In genomic region chr19:3357731-3358391, GRCh38 we compare ENCODE assay signal across 9 cellular contexts. TPM values are rescaled to one million over a fixed set of nuclear protein-coding genes. Genes with fewer than 3 reads are reported as not detected.
DNase-seq lines count a peak whose midpoint lies in the region; ATAC-seq, FAIRE-seq and TF ChIP-seq lines count a peak whose summit lies in the region.
"Had no signal": no experiment of that assay in that cellular context is flagged by ENCODE, and none has a peak within 500 bp of the region (broad histone marks: within the 10 kb centered on the region; RNA-seq: fewer than 3 reads in every experiment).

No MANE protein-coding gene starts in this region.

- H3K4me2 ChIP-seq in SK-N-SH: peak overlapping the region; percentile 99

- no peak for TF ChIP-seq RAD21 in SK-N-SH (IDR thresholded peaks at IDR 0.05; ENCODE audit: low read length)

- H3K9me3 ChIP-seq in SK-N-SH (no peaks in the 10 kb centered on the region), kidney (ENCODE audit: control insufficient read depth in 1 of 2, low read length in 2 of 2) (peaks cover 0 to 4% of the 10 kb centered on the region in 2 donors), subcutaneous abdominal adipose tissue (ENCODE audit: control insufficient read depth in 5 of 5, low read length in 5 of 5) (peaks cover 0 to 3% (median 0%) of the 10 kb centered on the region in 5 donors)

- peaks cover 6% of the 10 kb centered on the region for H3K27me3 Mint-ChIP-seq in activated T-cell treated with anti-CD3 and anti-CD28 coated beads, Interleukin-2, amount 50 U/mL, for 72 hours (ENCODE audit: low read depth)

- POLR2A ChIA-PET in SK-N-SH (lab: Yijun Ruan, JAX): interaction anchor here (1.3 kb wide), 1 partner anchor 30 kb away, joined by 3 read pairs; no protein-coding TSS in a partner anchor

- H4K20me1 ChIP-seq in SK-N-SH (ENCODE audit: insufficient read depth): peaks cover 7% of the 10 kb centered on the region; the same call in 1 of the 2 replicates

- no peak overlapping the region for H3K27ac Mint-ChIP-seq in activated T-cell treated with anti-CD3 and anti-CD28 coated beads, Interleukin-2, amount 50 U/mL, for 72 hours

- no peak overlapping the region for H3K9ac ChIP-seq in SK-N-SH
- peak overlapping the region; percentile 24 to 55 for H3K9ac ChIP-seq in kidney (ENCODE audit: low read length in 2 of 2)
- H3K9ac ChIP-seq in subcutaneous abdominal adipose tissue (ENCODE audit: low read length in 5 of 5): peak overlapping the region in 1 of 5 donors; percentile 13

- H3K9me2 ChIP-seq in SK-N-SH: no peaks in the 10 kb centered on the region

- no peaks in the 10 kb centered on the region for H3K36me3 ChIP-seq in SK-N-SH (replicated peaks in 1 of 2; ENCODE audit: control insufficient read depth in 1 of 2, insufficient read depth in 2 of 2, low read length in 1 of 2)
- no peaks in the 10 kb centered on the region for H3K36me3 ChIP-seq in kidney (ENCODE audit: control insufficient read depth in 1 of 2, insufficient read depth in 2 of 2, low read length in 2 of 2)
- H3K36me3 ChIP-seq in subcutaneous abdominal adipose tissue (ENCODE audit: control insufficient read depth in 5 of 5, insufficient read depth in 5 of 5, low read length in 5 of 5): no peaks in the 10 kb centered on the region

- no peak overlapping the region for H2AFZ ChIP-seq in SK-N-SH (ENCODE audit: low read depth)

- peaks cover 0 to 22% of the 10 kb centered on the region in 2 experiments; a peak in 1 of 4 replicates for H3K4me1 ChIP-seq in SK-N-SH (ENCODE audit: control insufficient read depth in 1 of 2, insufficient read depth in 2 of 2, low read depth in 1 of 2, low read length in 1 of 2)
- H3K4me1 ChIP-seq in kidney (ENCODE audit: control insufficient read depth in 1 of 2, insufficient read depth in 1 of 2, low read depth in 1 of 2, low read length in 2 of 2): peaks cover 9 to 13% of the 10 kb centered on the region in 2 donors
- H3K4me1 ChIP-seq in subcutaneous abdominal adipose tissue (ENCODE audit: control insufficient read depth in 5 of 5, insufficient read depth in 5 of 5, low read length in 5 of 5): peaks cover 5 to 46% (median 37%) of the 10 kb centered on the region in 5 donors

- H3K36me3 Mint-ChIP-seq in activated T-cell treated with anti-CD3 and anti-CD28 coated beads, Interleukin-2, amount 50 U/mL, for 72 hours (ENCODE audit: insufficient read depth in 2 of 2): no peaks in the 10 kb centered on the region

- DNase-seq in SK-N-SH (no peak), kidney (peak; percentile 67), GM13977 (ENCODE audit: low spot score) (no peak), LoVo (ENCODE audit: low spot score) (no peak)
- DNase-seq in activated T-cell treated with anti-CD3 and anti-CD28 coated beads, Interleukin-2, amount 50 U/mL, for 72 hours: peak in 1 of 2 donors; percentile 19

- H3K27me3 ChIP-seq in SK-N-SH (ENCODE audit: insufficient read depth) (no peaks in the 10 kb centered on the region), subcutaneous abdominal adipose tissue (ENCODE audit: control insufficient read depth in 5 of 5, insufficient read depth in 4 of 5, low read length in 5 of 5) (no peaks in the 10 kb centered on the region)

- H3K4me3 ChIP-seq in SK-N-SH (ENCODE audit: low read depth in 2 of 2, low read length in 1 of 2) (peak overlapping the region in 1 of 2 experiments; percentile 71; a peak in 1 of 4 replicates), kidney (ENCODE audit: low read length in 2 of 2) (no peak overlapping the region), subcutaneous abdominal adipose tissue (ENCODE audit: low read depth in 1 of 5, low read length in 5 of 5) (peak overlapping the region in 3 of 5 donors; percentile 27 to 75 (median 71))

- peaks cover 24% of the 10 kb centered on the region for H3K4me1 Mint-ChIP-seq in activated T-cell treated with anti-CD3 and anti-CD28 coated beads, Interleukin-2, amount 50 U/mL, for 72 hours (ENCODE audit: low read depth)

- intact Hi-C loops in kidney (cut with DNase I): no loop called here

- in situ Hi-C loops in GM13977 (cut with MboI; ENCODE audit: low pct_unique_long_range_greater_than_20kb, low sequenced_read_pairs, unreplicated experiment): no loop called here

- no peak for ATAC-seq in SK-N-SH treated with all-trans-retinoic acid at 6 μM for 48 hours
- no peak for ATAC-seq in activated T-cell treated with anti-CD3 and anti-CD28 coated beads, Interleukin-2, amount 50 U/mL, for 72 hours (replicated peaks in 1 of 2)
- no peak for ATAC-seq in activated CD4-positive, CD25-positive, alpha-beta regulatory T cell treated with anti-CD3 and anti-CD28 coated beads, Interleukin-2, amount 50 U/mL, for 24 hours

- WGBS in SK-N-SH (ENCODE audit: low lambda C conversion rate): 69% methylated on average over 9 of the region's 19 CpGs

- no peak for FAIRE-seq in kidney (lab: Jason Lieb, UNC)

- H3F3A ChIP-seq in SK-N-SH (replicated peaks; ENCODE audit: insufficient read depth): peaks cover 8% of the 10 kb centered on the region

- peak overlapping the region in 1 of 2 experiments; percentile 90; a peak in 2 of 4 replicates for H3K27ac ChIP-seq in SK-N-SH (ENCODE audit: low read depth in 2 of 2, low read length in 1 of 2)
- no peak overlapping the region for H3K27ac ChIP-seq in kidney (ENCODE audit: low read depth in 2 of 2, low read length in 2 of 2)
- peak overlapping the region; percentile 23 for H3K27ac ChIP-seq in subcutaneous abdominal adipose tissue (ENCODE audit: low read depth, low read length)
- H3K27ac ChIP-seq: KMS-11 had no signal

- peak overlapping the region; percentile 64 to 74 for H3K4me3 Mint-ChIP-seq in activated T-cell treated with anti-CD3 and anti-CD28 coated beads, Interleukin-2, amount 50 U/mL, for 72 hours

- TF ChIP-seq EP300 in SK-N-SH (IDR thresholded peaks at IDR 0.05; ENCODE audit: borderline replicate concordance in 1 of 2, low read depth in 1 of 2, low read length in 1 of 2): no peak

- CTCF ChIA-PET in SK-N-SH (lab: Yijun Ruan, JAX): interaction anchor here (0.7 to 2.8 kb wide), 4 partner anchors 11 to 71 kb away, joined by 3 to 12 read pairs (median 4); no protein-coding TSS in a partner anchor

- H3K9me3 Mint-ChIP-seq in activated T-cell treated with anti-CD3 and anti-CD28 coated beads, Interleukin-2, amount 50 U/mL, for 72 hours: no peaks in the 10 kb centered on the region

- TF ChIP-seq CTCF in SK-N-SH (IDR thresholded peaks at IDR 0.05) (no peak), kidney (IDR thresholded peaks at IDR 0.05; ENCODE audit: borderline replicate concordance, extremely low read depth, insufficient read depth) (no peak), GM13977 (IDR thresholded peaks at IDR 0.05; ENCODE audit: extremely low read depth, insufficient read depth, missing control alignments) (no peak)

- H3K79me2 ChIP-seq in SK-N-SH (ENCODE audit: insufficient read depth): peaks cover 24% of the 10 kb centered on the region; the same call in 1 of the 2 replicates

TF ChIP-seq in SK-N-SH, 30 proteins besides CTCF, POLR2A, EP300 and RAD21 (continues in another document):
- TF ChIP-seq TEAD4 (IDR thresholded peaks at IDR 0.05; ENCODE audit: borderline replicate concordance, insufficient read depth) (no peak), JUND (IDR thresholded peaks at IDR 0.05) (no peak), FOXJ3 (CRISPR knock-in tag; IDR thresholded peaks at IDR 0.05) (no peak), RCOR1 (IDR thresholded peaks at IDR 0.05; ENCODE audit: low read length) (no peak), NFIC (IDR thresholded peaks at IDR 0.05; ENCODE audit: borderline replicate concordance) (no peak), MXI1 (IDR thresholded peaks at IDR 0.05; ENCODE audit: low read depth, low read length) (no peak), USF2 (IDR thresholded peaks at IDR 0.05; ENCODE audit: borderline replicate concordance, low read depth, low read length) (no peak)

TF ChIP-seq in SK-N-SH treated with all-trans-retinoic acid at 6 μM for 48 hours, 23 proteins besides CTCF, POLR2A, EP300 and RAD21 (continues in another document):
- no peak for TF ChIP-seq ZNF565 (CRISPR knock-in tag; conservative IDR thresholded peaks at IDR 0.05; ENCODE audit: low read depth)
- no peak for TF ChIP-seq ZFP3 (CRISPR knock-in tag; IDR thresholded peaks at IDR 0.05)
- TF ChIP-seq TSHZ2 (CRISPR knock-in tag; IDR thresholded peaks at IDR 0.05): no peak
- TF ChIP-seq OSR1 (CRISPR knock-in tag; IDR thresholded peaks at IDR 0.05): no peak

RNA-seq across cellular contexts. Expression of gene NFIC, which starts 8.5 kb away (rescaled TPM):
- polyA plus RNA-seq in SK-N-SH (2012; rRNA removed): 2.6 and 7.2 TPM in 2 replicates
- 5.7 and 8.1 TPM in 2 replicates for polyA plus RNA-seq in SK-N-SH (2012; cell fraction: cytosol; rRNA removed)
- polyA plus RNA-seq in SK-N-SH (2012; cell fraction: nucleus; rRNA removed): 13.4 and 14.9 TPM in 2 replicates
- 10 to 100 TPM; 19.8 to 24.8 TPM for total RNA-seq in activated T-cell treated with anti-CD3 and anti-CD28 coated beads, Interleukin-2, amount 50 U/mL, for 72 hours
- 173 TPM for total RNA-seq in kidney
- polyA plus RNA-seq in kidney (ENCODE audit: insufficient read depth, low read depth, low replicate concordance): 20.3 TPM

Comparison
In these comparisons a context has a peak if more than half of its experiments do, and no peak if none do; other contexts are left out.
1. H3K4me3 ChIP-seq: peak in subcutaneous abdominal adipose tissue (3 of 5); none in kidney (0 of 2).